In the genomic region with DNA sequence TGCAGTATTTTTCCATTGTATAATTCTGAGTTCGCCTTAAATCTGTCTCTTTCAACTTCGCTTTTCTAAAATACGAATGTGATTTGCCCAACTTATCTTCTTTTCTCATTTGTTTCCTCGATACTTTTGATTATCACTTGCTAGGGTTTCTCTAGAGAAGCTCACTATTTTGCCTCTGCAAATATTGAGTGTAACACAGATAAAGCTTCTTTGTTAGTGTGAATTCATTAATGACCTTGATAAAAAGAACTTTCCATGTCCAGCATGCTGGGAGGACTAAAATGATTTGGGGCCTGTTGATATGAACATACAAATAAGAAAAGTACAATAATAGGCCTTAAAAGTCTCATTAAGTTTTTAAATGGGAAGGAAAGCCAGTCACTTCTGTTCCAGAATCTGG, we compare ENCODE assay signal across 1 cellular context.
TF ChIP-seq lines count a peak whose summit lies in the region.

No MANE protein-coding gene starts in this region.

TF ChIP-seq in GM23338, 12 proteins besides CTCF, POLR2A, EP300 and RAD21 (continued from another document):
- TF ChIP-seq, protein P1, sequence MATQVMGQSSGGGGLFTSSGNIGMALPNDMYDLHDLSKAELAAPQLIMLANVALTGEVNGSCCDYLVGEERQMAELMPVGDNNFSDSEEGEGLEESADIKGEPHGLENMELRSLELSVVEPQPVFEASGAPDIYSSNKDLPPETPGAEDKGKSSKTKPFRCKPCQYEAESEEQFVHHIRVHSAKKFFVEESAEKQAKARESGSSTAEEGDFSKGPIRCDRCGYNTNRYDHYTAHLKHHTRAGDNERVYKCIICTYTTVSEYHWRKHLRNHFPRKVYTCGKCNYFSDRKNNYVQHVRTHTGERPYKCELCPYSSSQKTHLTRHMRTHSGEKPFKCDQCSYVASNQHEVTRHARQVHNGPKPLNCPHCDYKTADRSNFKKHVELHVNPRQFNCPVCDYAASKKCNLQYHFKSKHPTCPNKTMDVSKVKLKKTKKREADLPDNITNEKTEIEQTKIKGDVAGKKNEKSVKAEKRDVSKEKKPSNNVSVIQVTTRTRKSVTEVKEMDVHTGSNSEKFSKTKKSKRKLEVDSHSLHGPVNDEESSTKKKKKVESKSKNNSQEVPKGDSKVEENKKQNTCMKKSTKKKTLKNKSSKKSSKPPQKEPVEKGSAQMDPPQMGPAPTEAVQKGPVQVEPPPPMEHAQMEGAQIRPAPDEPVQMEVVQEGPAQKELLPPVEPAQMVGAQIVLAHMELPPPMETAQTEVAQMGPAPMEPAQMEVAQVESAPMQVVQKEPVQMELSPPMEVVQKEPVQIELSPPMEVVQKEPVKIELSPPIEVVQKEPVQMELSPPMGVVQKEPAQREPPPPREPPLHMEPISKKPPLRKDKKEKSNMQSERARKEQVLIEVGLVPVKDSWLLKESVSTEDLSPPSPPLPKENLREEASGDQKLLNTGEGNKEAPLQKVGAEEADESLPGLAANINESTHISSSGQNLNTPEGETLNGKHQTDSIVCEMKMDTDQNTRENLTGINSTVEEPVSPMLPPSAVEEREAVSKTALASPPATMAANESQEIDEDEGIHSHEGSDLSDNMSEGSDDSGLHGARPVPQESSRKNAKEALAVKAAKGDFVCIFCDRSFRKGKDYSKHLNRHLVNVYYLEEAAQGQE (IDR thresholded peaks at IDR 0.05; ENCODE audit: unreplicated experiment), result no peak
- TF ChIP-seq NANOG (IDR thresholded peaks at IDR 0.05; ENCODE audit: borderline replicate concordance) (no peak), STAT1 (IDR thresholded peaks at IDR 0.05; ENCODE audit: unreplicated experiment) (no peak), JUNB (IDR thresholded peaks at IDR 0.05; ENCODE audit: unreplicated experiment) (no peak), POLR2AphosphoS5 (IDR thresholded peaks at IDR 0.05; ENCODE audit: low read depth) (no peak), ZNF114 (CRISPR knock-in tag; IDR thresholded peaks at IDR 0.05) (no peak), EZH2phosphoT487 (IDR thresholded peaks at IDR 0.05; ENCODE audit: unreplicated experiment) (no peak)
- TF ChIP-seq, protein P2, sequence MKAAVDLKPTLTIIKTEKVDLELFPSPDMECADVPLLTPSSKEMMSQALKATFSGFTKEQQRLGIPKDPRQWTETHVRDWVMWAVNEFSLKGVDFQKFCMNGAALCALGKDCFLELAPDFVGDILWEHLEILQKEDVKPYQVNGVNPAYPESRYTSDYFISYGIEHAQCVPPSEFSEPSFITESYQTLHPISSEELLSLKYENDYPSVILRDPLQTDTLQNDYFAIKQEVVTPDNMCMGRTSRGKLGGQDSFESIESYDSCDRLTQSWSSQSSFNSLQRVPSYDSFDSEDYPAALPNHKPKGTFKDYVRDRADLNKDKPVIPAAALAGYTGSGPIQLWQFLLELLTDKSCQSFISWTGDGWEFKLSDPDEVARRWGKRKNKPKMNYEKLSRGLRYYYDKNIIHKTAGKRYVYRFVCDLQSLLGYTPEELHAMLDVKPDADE (IDR thresholded peaks at IDR 0.05), result no peak
